11 cellular contexts compared by ENCODE assay signal in the genomic region with DNA sequence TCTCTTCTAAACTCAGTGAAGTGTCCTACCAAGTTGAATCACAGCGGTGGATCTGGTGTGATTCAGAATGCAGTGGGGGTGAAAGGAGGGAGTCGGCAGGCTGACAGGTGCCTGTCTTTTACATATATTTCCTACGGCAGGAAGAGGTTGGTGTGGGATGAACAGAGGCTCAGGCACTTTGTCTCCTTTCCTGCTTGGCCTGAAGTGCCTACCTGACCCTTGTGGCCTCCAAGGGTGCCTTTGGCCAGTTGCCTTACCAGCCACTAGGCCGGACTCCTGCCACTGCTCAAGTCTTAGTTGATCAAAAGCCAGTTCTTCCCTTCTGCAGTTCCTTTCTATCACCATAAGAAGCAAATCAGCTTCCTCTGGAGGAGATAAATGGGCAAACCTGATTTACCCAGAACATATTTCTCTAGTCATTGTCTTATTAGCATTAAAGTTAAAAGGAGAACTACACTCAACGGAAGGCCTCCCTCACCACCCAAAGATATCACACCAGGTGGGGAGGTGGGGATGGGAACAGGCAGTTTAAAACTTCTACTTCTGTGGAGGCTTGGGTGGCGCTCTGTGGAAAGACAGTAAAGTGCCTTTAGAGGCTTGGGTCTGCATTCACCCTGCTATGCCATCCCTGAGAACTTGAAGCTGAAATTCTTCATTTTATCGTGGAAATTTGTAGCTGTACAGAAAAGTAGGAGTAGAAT. TPM values are rescaled to one million over a fixed set of nuclear protein-coding genes. Genes with fewer than 3 reads are reported as not detected.
A peak's percentile ranks its signal among the peaks of the same experiment; 100 is the strongest.
DNase-seq lines count a peak whose midpoint lies in the region; ATAC-seq and TF ChIP-seq lines count a peak whose summit lies in the region.
"Had no signal": no experiment of that assay in that cellular context is flagged by ENCODE, and none has a peak within 500 bp of the region (broad histone marks: within the 10 kb centered on the region; RNA-seq: fewer than 3 reads in every experiment).

No MANE protein-coding gene starts in this region.

- peak overlapping the region; percentile 77 to 97 (median 88) for H3K27ac Mint-ChIP-seq in CD4-positive, CD25-positive, alpha-beta regulatory T cell

- H3K79me2 ChIP-seq in parathyroid adenoma: peaks cover 3% of the 10 kb centered on the region

- no peaks in the 10 kb centered on the region for H3K27me3 ChIP-seq in CD4-positive, CD25-positive, alpha-beta regulatory T cell (ENCODE audit: control insufficient read depth, insufficient read depth, low read length)
- H3K27me3 ChIP-seq in RWPE2 (ENCODE audit: insufficient read depth, poor library complexity, severe bottlenecking) (no peaks in the 10 kb centered on the region), parathyroid adenoma (ENCODE audit: control insufficient read depth, insufficient read depth, low read length) (no peaks in the 10 kb centered on the region)
- H3K27me3 ChIP-seq: adrenal gland had no signal

- peaks cover 41% of the 10 kb centered on the region for H3K4me1 ChIP-seq in CD4-positive, CD25-positive, alpha-beta regulatory T cell (ENCODE audit: control insufficient read depth, insufficient read depth, low read length, poor library complexity, severe bottlenecking)
- H3K4me1 ChIP-seq in RWPE2 (ENCODE audit: insufficient read depth, poor library complexity, severe bottlenecking) (peaks cover 15% of the 10 kb centered on the region), parathyroid adenoma (no peaks in the 10 kb centered on the region)

- peaks cover 0 to 2% (median 0%) of the 10 kb centered on the region in 7 donors for H3K9me3 Mint-ChIP-seq in CD4-positive, CD25-positive, alpha-beta regulatory T cell

- H3K36me3 Mint-ChIP-seq in CD4-positive, CD25-positive, alpha-beta regulatory T cell: peaks cover 24% of the 10 kb centered on the region

- H3K9me3 ChIP-seq in CD4-positive, CD25-positive, alpha-beta regulatory T cell (ENCODE audit: control insufficient read depth in 2 of 2, low read length in 2 of 2): no peaks in the 10 kb centered on the region
- H3K9me3 ChIP-seq in RWPE2 (ENCODE audit: severe bottlenecking) (no peaks in the 10 kb centered on the region), parathyroid adenoma (ENCODE audit: control insufficient read depth, low read length) (no peaks in the 10 kb centered on the region)
- H3K9me3 ChIP-seq: adrenal gland had no signal

- no peak overlapping the region for H2AFZ ChIP-seq in parathyroid adenoma

- peak overlapping the region; percentile 48 to 85 (median 74) for H3K4me3 Mint-ChIP-seq in CD4-positive, CD25-positive, alpha-beta regulatory T cell

- no peak overlapping the region for H3K4me2 ChIP-seq in parathyroid adenoma (ENCODE audit: low read length)

- peaks cover 11% of the 10 kb centered on the region for H3K36me3 ChIP-seq in CD4-positive, CD25-positive, alpha-beta regulatory T cell (ENCODE audit: control insufficient read depth, insufficient read depth, low read length)
- H3K36me3 ChIP-seq in RWPE2 (ENCODE audit: low read depth) (no peaks in the 10 kb centered on the region), parathyroid adenoma (ENCODE audit: control insufficient read depth, insufficient read depth, low read length) (no peaks in the 10 kb centered on the region)
- H3K36me3 ChIP-seq: adrenal gland had no signal

- H3K9ac ChIP-seq in parathyroid adenoma: no peak overlapping the region

- no peak for DNase-seq in CD4-positive, CD25-positive, alpha-beta regulatory T cell
- DNase-seq in RWPE2 (ENCODE audit: low spot score) (no peak), Kasumi-1 (lab: John Stamatoyannopoulos, UW) (no peak), medulla oblongata (ENCODE audit: extremely low spot score) (no peak), left lobe of liver (ENCODE audit: low spot score) (no peak), NCI-H510A treated with DMSO at 0.1 percent for 48 hours (lab: John Stamatoyannopoulos, UW) (no peak)
- DNase-seq: adrenal gland had no signal

- H3K4me1 Mint-ChIP-seq in CD4-positive, CD25-positive, alpha-beta regulatory T cell: peaks cover 37 to 87% (median 65%) of the 10 kb centered on the region in 4 donors

- TF ChIP-seq CTCF in RWPE2 (IDR thresholded peaks at IDR 0.05; ENCODE audit: poor library complexity, severe bottlenecking) (no peak), parathyroid adenoma (IDR thresholded peaks at IDR 0.05) (no peak)

- no peaks in the 10 kb centered on the region for H3K27me3 Mint-ChIP-seq in CD4-positive, CD25-positive, alpha-beta regulatory T cell

- peak overlapping the region; percentile 37 for H3K27ac ChIP-seq in CD4-positive, CD25-positive, alpha-beta regulatory T cell (ENCODE audit: insufficient read depth, low read length, poor library complexity, severe bottlenecking)
- no peak overlapping the region for H3K27ac ChIP-seq in RWPE2 (ENCODE audit: poor library complexity, severe bottlenecking)
- H3K27ac ChIP-seq in angular gyrus (ENCODE audit: low read depth, low read length): peak overlapping the region; percentile 54
- peak overlapping the region; percentile 11 for H3K27ac ChIP-seq in parathyroid adenoma
- H3K27ac ChIP-seq: VCaP had no signal

- H3K4me3 ChIP-seq in CD4-positive, CD25-positive, alpha-beta regulatory T cell (ENCODE audit: low read depth, low read length): peak overlapping the region; percentile 38
- H3K4me3 ChIP-seq in RWPE2 (ENCODE audit: severe bottlenecking) (no peak overlapping the region), parathyroid adenoma (ENCODE audit: low read depth, low read length) (no peak overlapping the region)
- H3K4me3 ChIP-seq: adrenal gland, lung had no signal

- ATAC-seq in CD4-positive, CD25-positive, alpha-beta regulatory T cell (ENCODE audit: low read depth in 2 of 2): peak; percentile 50 to 60
- 0 out of 3 replicates have a peak, but pooled peaks have one; percentile 8 for ATAC-seq in RWPE2 (ENCODE audit: low read depth)
- ATAC-seq in left lobe of liver: no peak

RNA-seq across cellular contexts. Expression of a gene that starts 52.2 kb away (rescaled TPM):
- total RNA-seq in CD4-positive, CD25-positive, alpha-beta regulatory T cell: 110 TPM
- 10 to 100 TPM; 27.5 to 31.9 (median 31.1) TPM for polyA plus RNA-seq in CD4-positive, CD25-positive, alpha-beta regulatory T cell
- total RNA-seq in left lobe of liver: 14.7 TPM
